In the genomic region with DNA sequence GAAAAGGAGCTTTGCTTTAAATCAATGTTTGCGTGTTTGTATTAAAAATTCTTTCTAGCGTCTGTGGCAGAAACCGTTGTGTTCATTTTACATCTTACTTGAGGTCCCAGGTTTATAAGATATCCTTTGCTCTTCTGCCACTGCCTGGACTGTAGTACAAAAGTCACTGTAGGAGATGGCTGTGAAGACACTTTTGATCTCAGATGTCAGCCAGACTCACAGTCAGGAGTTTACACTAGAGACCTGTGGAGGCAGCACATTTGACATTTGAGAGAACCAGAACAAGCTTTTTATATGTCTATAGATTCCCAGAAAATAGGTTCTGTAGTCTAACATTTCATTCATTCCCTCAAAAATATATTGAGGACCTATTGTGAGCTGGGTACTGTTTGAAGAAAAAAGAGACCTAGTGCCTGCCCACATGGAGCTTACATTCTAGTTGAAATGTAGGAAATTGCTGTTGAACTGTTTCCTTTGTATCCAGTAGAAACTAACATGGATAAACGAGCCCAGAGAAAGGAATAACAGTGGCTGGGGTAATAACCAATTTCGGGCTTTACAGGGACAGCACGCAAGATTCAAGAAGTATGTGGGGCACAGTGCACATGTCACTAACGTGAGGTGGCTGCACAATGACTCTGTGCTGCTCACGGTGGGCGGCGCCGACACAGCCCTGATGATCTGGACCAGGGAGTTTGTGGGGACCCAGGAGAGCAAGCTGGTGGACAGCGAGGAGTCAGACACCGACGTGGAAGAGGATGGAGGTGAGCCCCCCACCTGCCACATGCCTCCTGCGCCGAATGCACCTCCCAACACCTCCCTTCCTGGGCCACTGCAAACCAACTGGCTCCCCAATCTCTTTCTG, we compare ENCODE assay signal across 20 cellular contexts.
A peak's percentile ranks its signal among the peaks of the same experiment; 100 is the strongest.
DNase-seq lines count a peak whose midpoint lies in the region; ATAC-seq, FAIRE-seq and TF ChIP-seq lines count a peak whose summit lies in the region.
"Had no signal": no experiment of that assay in that cellular context is flagged by ENCODE, and none has a peak within 500 bp of the region (broad histone marks: within the 10 kb centered on the region; RNA-seq: fewer than 3 reads in every experiment).

No MANE protein-coding gene starts in this region.

- H3K27ac ChIP-seq in breast epithelium (peak overlapping the region; percentile 61), esophagus muscularis mucosa (replicated peaks in 1 of 4) (no peak overlapping the region), psoas muscle (peak overlapping the region; percentile 78), body of pancreas (no peak overlapping the region), PC-3 (ENCODE audit: low read length) (no peak overlapping the region)
- H3K27ac ChIP-seq: 22Rv1 had no signal

- DNase-seq in breast epithelium (ENCODE audit: low spot score in 2 of 2): no peak
- no peak for DNase-seq in MCF 10A (ENCODE audit: unreplicated experiment)
- DNase-seq in esophagus muscularis mucosa (ENCODE audit: extremely low spot score): peak; percentile 34
- DNase-seq in psoas muscle: no peak
- no peak for DNase-seq in urothelium cell line (ENCODE audit: low spot score)
- no peak for DNase-seq in body of pancreas
- DNase-seq in NCI-H774 (lab: John Stamatoyannopoulos, UW): no peak
- DNase-seq in PC-3: no peak
- DNase-seq: CD8-positive, alpha-beta T cell; COR-L47; DMS153; DMS79 treated with DMSO at 0.1 percent for 48 hours; GDM1; GOT3; H9 had no signal

- no peaks in the 10 kb centered on the region for H3F3A ChIP-seq in PC-3 (ENCODE audit: low read length, unreplicated experiment)

- H3K4me3 ChIP-seq in breast epithelium (no peak overlapping the region), esophagus muscularis mucosa (no peak overlapping the region), psoas muscle (peak overlapping the region; percentile 41), body of pancreas (no peak overlapping the region), PC-3 (ENCODE audit: low read length) (no peak overlapping the region)

- CTCF ChIA-PET in MCF 10A (lab: Yijun Ruan, JAX) (interaction anchor here (0.6 to 1.1 kb wide), 5 partner anchors 20 to 151 kb away, joined by 3 to 7 read pairs (median 3); no protein-coding TSS in a partner anchor), PC-3 (lab: Charles Lee) (no interaction called here)

- no peak overlapping the region for H3K9ac ChIP-seq in PC-3 (ENCODE audit: low read length)

- no peaks in the 10 kb centered on the region for H3K27me3 Mint-ChIP-seq in MCF 10A (ENCODE audit: insufficient read depth, unreplicated experiment)

- no peaks in the 10 kb centered on the region for H3K9me2 ChIP-seq in PC-3 (replicated peaks; ENCODE audit: low read length)

- POLR2A ChIA-PET in MCF 10A (lab: Yijun Ruan, JAX): interaction anchor here (0.8 to 2.1 kb wide), 7 partner anchors 10 to 84 kb away, joined by 3 to 7 read pairs (median 3); no protein-coding TSS in a partner anchor
- POLR2A ChIA-PET in PC-3 (lab: Charles Lee; ENCODE audit: unreplicated experiment): no interaction called here

- FAIRE-seq in urothelium cell line (lab: Jason Lieb, UNC): peak; percentile 72
- FAIRE-seq: D721Med, GM12892, GM19239 had no signal

- no peaks in the 10 kb centered on the region for H3K4me1 Mint-ChIP-seq in MCF 10A (ENCODE audit: insufficient read depth, unreplicated experiment)

- 89% methylated on average over 16 of the region's 16 CpGs for WGBS in esophagus muscularis mucosa
- WGBS in psoas muscle, 3 donors: 85 to 88% (median 87%) methylated on average over 16 of the region's 16 CpGs
- WGBS in body of pancreas, 2 donors: 90 to 92% methylated on average over 16 of the region's 16 CpGs

- no peaks in the 10 kb centered on the region for H3K79me2 ChIP-seq in PC-3 (ENCODE audit: low read length)

- no peak overlapping the region for H3K4me2 ChIP-seq in PC-3 (ENCODE audit: low read length)

- intact Hi-C loops in breast epithelium (cut with DNase I; ENCODE audit: low total_unique reads) (no loop called here), MCF 10A (cut with micrococcal nuclease) (no loop called here), esophagus muscularis mucosa (cut with DNase I) (no loop called here), psoas muscle (cut with DNase I) (no loop called here), body of pancreas (cut with DNase I) (no loop called here), PC-3 (cut with micrococcal nuclease) (no loop called here)

- H3K27ac Mint-ChIP-seq in MCF 10A (ENCODE audit: low read depth, unreplicated experiment): no peak overlapping the region
- H3K27ac Mint-ChIP-seq: CD14-positive monocyte; CD8-positive, alpha-beta T cell had no signal

- H3K4me1 ChIP-seq in breast epithelium (no peaks in the 10 kb centered on the region), esophagus muscularis mucosa (no peaks in the 10 kb centered on the region), psoas muscle (peaks cover 10% of the 10 kb centered on the region), body of pancreas (no peaks in the 10 kb centered on the region), PC-3 (ENCODE audit: insufficient read depth, low read length) (peaks cover 9% of the 10 kb centered on the region)

- no peaks in the 10 kb centered on the region for H3K27me3 ChIP-seq in breast epithelium
- no peaks in the 10 kb centered on the region for H3K27me3 ChIP-seq in esophagus muscularis mucosa
- no peaks in the 10 kb centered on the region for H3K27me3 ChIP-seq in psoas muscle (ENCODE audit: insufficient read depth in 3 of 3, low read length in 2 of 3)
- H3K27me3 ChIP-seq in body of pancreas: no peaks in the 10 kb centered on the region
- H3K27me3 ChIP-seq in PC-3 (ENCODE audit: low read length): no peaks in the 10 kb centered on the region

- no peak overlapping the region for H3K4me3 Mint-ChIP-seq in MCF 10A (ENCODE audit: unreplicated experiment)
- H3K4me3 Mint-ChIP-seq: CD14-positive monocyte; CD8-positive, alpha-beta T cell; H9 had no signal

- H3K36me3 Mint-ChIP-seq in MCF 10A (ENCODE audit: insufficient read depth, unreplicated experiment): no peaks in the 10 kb centered on the region
- H3K36me3 Mint-ChIP-seq: CD14-positive monocyte; CD8-positive, alpha-beta T cell had no signal

- no peak for TF ChIP-seq EP300 in esophagus muscularis mucosa (IDR thresholded peaks at IDR 0.05)

- TF ChIP-seq CTCF in breast epithelium (IDR thresholded peaks at IDR 0.05) (no peak), MCF 10A (IDR thresholded peaks at IDR 0.05; ENCODE audit: unreplicated experiment) (no peak), esophagus muscularis mucosa (IDR thresholded peaks at IDR 0.05) (no peak), psoas muscle (IDR thresholded peaks at IDR 0.05) (no peak), body of pancreas (IDR thresholded peaks at IDR 0.05) (no peak), PC-3 (conservative IDR thresholded peaks at IDR 0.05; ENCODE audit: low read depth, low read length) (no peak)

- no peak overlapping the region for H2AFZ ChIP-seq in PC-3 (ENCODE audit: low read length)

- TF ChIP-seq POLR2A in breast epithelium (IDR thresholded peaks at IDR 0.05) (no peak), esophagus muscularis mucosa (IDR thresholded peaks at IDR 0.05; ENCODE audit: low read depth) (no peak), body of pancreas (IDR thresholded peaks at IDR 0.05) (no peak)

- H3K36me3 ChIP-seq in breast epithelium (no peaks in the 10 kb centered on the region), esophagus muscularis mucosa (no peaks in the 10 kb centered on the region), psoas muscle (ENCODE audit: insufficient read depth in 1 of 2, low read depth in 1 of 2) (no peaks in the 10 kb centered on the region), body of pancreas (replicated peaks in 1 of 2; ENCODE audit: insufficient read depth in 1 of 2, low read depth in 2 of 2) (no peaks in the 10 kb centered on the region), PC-3 (ENCODE audit: low read depth, low read length) (no peaks in the 10 kb centered on the region)

- peak; percentile 51 to 80 (median 60) for ATAC-seq in psoas muscle
- ATAC-seq in body of pancreas: no peak
- ATAC-seq in PC-3: no peak
- ATAC-seq: CD8-positive, alpha-beta T cell had no signal

- no peaks in the 10 kb centered on the region for H4K20me1 ChIP-seq in PC-3 (ENCODE audit: low read length)

- BruUV-seq in MCF 10A (replicated peaks; lab: Mats Ljungman, UMichigan) (no TSS peak), PC-3 (replicated peaks; lab: Mats Ljungman, UMichigan) (no TSS peak)

- no peaks in the 10 kb centered on the region for H3K9me3 Mint-ChIP-seq in MCF 10A (ENCODE audit: unreplicated experiment)
- H3K9me3 Mint-ChIP-seq: CD8-positive, alpha-beta T cell; H9 had no signal

- H3K9me3 ChIP-seq in breast epithelium (no peaks in the 10 kb centered on the region), esophagus muscularis mucosa (no peaks in the 10 kb centered on the region), psoas muscle (no peaks in the 10 kb centered on the region), body of pancreas (no peaks in the 10 kb centered on the region), PC-3 (ENCODE audit: low read length) (no peaks in the 10 kb centered on the region)

Comparison
In these comparisons a context has a peak if more than half of its experiments do, and no peak if none do; other contexts are left out.
1. H3K27ac ChIP-seq: peak in breast epithelium (2 of 2) and psoas muscle (single experiment); none in esophagus muscularis mucosa (0 of 4), body of pancreas (0 of 4) and PC-3 (single experiment).
2. ATAC-seq: peak in psoas muscle (4 of 4); none in body of pancreas (single experiment) and PC-3 (single experiment).